ENCODE assay signal across 1 cellular context in the genomic region with DNA sequence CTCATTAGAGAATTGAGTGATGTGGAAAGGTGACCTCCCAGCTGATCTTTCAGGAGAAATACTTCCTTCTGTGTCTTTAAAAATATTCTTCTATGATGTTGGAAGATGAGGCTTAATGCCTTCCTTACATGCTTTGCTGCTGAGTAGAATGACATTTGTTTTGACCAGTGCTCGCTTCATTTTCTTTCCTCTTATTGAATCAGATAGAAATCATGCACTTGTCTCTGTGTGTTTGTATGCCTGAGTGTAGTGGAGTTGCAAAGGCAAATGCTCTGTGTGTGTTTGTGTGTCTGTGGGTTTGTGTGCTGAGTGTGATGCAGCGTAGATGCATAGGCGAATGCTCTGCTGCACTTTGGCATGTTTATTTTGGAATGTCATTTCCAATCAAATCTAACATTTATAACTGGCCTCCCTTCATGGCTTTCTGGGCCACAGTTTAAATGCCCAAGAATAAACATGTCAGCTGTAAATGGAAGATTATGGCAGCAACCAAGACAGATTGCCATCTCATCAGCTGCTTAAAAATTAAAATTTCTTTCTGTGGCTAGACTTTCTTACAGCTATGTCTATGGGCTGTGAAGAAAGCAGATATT.
TF ChIP-seq lines count a peak whose summit lies in the region.

No MANE protein-coding gene starts in this region.

TF ChIP-seq in GM23338, 12 proteins besides CTCF, POLR2A, EP300 and RAD21 (continued from another document):
- TF ChIP-seq, protein P1, sequence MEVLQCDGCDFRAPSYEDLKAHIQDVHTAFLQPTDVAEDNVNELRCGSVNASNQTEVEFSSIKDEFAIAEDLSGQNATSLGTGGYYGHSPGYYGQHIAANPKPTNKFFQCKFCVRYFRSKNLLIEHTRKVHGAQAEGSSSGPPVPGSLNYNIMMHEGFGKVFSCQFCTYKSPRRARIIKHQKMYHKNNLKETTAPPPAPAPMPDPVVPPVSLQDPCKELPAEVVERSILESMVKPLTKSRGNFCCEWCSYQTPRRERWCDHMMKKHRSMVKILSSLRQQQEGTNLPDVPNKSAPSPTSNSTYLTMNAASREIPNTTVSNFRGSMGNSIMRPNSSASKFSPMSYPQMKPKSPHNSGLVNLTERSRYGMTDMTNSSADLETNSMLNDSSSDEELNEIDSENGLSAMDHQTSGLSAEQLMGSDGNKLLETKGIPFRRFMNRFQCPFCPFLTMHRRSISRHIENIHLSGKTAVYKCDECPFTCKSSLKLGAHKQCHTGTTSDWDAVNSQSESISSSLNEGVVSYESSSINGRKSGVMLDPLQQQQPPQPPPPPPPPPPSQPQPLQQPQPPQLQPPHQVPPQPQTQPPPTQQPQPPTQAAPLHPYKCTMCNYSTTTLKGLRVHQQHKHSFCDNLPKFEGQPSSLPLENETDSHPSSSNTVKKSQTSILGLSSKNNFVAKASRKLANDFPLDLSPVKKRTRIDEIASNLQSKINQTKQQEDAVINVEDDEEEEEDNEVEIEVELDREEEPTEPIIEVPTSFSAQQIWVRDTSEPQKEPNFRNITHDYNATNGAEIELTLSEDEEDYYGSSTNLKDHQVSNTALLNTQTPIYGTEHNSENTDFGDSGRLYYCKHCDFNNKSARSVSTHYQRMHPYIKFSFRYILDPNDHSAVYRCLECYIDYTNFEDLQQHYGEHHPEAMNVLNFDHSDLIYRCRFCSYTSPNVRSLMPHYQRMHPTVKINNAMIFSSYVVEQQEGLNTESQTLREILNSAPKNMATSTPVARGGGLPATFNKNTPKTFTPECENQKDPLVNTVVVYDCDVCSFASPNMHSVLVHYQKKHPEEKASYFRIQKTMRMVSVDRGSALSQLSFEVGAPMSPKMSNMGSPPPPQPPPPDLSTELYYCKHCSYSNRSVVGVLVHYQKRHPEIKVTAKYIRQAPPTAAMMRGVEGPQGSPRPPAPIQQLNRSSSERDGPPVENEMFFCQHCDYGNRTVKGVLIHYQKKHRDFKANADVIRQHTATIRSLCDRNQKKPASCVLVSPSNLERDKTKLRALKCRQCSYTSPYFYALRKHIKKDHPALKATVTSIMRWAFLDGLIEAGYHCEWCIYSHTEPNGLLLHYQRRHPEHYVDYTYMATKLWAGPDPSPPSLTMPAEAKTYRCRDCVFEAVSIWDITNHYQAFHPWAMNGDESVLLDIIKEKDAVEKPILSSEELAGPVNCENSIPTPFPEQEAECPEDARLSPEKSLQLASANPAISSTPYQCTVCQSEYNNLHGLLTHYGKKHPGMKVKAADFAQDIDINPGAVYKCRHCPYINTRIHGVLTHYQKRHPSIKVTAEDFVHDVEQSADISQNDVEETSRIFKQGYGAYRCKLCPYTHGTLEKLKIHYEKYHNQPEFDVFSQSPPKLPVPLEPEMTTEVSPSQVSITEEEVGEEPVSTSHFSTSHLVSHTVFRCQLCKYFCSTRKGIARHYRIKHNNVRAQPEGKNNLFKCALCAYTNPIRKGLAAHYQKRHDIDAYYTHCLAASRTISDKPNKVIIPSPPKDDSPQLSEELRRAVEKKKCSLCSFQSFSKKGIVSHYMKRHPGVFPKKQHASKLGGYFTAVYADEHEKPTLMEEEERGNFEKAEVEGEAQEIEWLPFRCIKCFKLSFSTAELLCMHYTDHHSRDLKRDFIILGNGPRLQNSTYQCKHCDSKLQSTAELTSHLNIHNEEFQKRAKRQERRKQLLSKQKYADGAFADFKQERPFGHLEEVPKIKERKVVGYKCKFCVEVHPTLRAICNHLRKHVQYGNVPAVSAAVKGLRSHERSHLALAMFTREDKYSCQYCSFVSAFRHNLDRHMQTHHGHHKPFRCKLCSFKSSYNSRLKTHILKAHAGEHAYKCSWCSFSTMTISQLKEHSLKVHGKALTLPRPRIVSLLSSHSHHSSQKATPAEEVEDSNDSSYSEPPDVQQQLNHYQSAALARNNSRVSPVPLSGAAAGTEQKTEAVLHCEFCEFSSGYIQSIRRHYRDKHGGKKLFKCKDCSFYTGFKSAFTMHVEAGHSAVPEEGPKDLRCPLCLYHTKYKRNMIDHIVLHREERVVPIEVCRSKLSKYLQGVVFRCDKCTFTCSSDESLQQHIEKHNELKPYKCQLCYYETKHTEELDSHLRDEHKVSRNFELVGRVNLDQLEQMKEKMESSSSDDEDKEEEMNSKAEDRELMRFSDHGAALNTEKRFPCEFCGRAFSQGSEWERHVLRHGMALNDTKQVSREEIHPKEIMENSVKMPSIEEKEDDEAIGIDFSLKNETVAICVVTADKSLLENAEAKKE (CRISPR knock-in tag; IDR thresholded peaks at IDR 0.05) = no peak
- no peak for TF ChIP-seq CREB1 (CRISPR knock-in tag; IDR thresholded peaks at IDR 0.05; ENCODE audit: low read depth)
- TF ChIP-seq NANOG (IDR thresholded peaks at IDR 0.05; ENCODE audit: borderline replicate concordance) = no peak
- TF ChIP-seq POLR2AphosphoS5 (IDR thresholded peaks at IDR 0.05; ENCODE audit: low read depth) = no peak
- TF ChIP-seq EZH2phosphoT487 (IDR thresholded peaks at IDR 0.05; ENCODE audit: unreplicated experiment) = no peak
- TF ChIP-seq EZH2 (IDR thresholded peaks at IDR 0.05; ENCODE audit: low read depth, unreplicated experiment) = no peak
